24 cellular contexts compared by ENCODE assay signal in genomic region chr1:174656409-174657059, GRCh38.
"Had no signal": no experiment of that assay in that cellular context is flagged by ENCODE, and none has a peak within 500 bp of the region (broad histone marks: within the 10 kb centered on the region; RNA-seq: fewer than 3 reads in every experiment).

No MANE protein-coding gene starts in this region.

- H3K9me3 ChIP-seq: esophagus muscularis mucosa, lower lobe of right lung, mucosa of descending colon had no signal

- H3K27me3 ChIP-seq: esophagus muscularis mucosa, foreskin keratinocyte, gastroesophageal sphincter, heart left ventricle, hepatocyte, left lung had no signal

- H3K27ac ChIP-seq: esophagus muscularis mucosa, foreskin keratinocyte, gastroesophageal sphincter, heart left ventricle, hepatocyte, left lung, lower lobe of right lung had no signal

- H3K79me2 ChIP-seq: hepatocyte had no signal

- H3K4me2 ChIP-seq: hepatocyte had no signal

- H3K4me1 ChIP-seq: gastroesophageal sphincter, left lung, lower lobe of right lung had no signal

- H3K36me3 ChIP-seq: esophagus muscularis mucosa, gastroesophageal sphincter, heart left ventricle, left lung, lower lobe of right lung had no signal

- H2AFZ ChIP-seq: hepatocyte had no signal

- DNase-seq: cortex of kidney; effector CD8-positive, alpha-beta T cell; effector memory CD8-positive, alpha-beta T cell; endodermal cell; heart left ventricle; hypothalamus; immature natural killer cell; islet precursor cell; kidney; kidney glomerular epithelial cell; left colon; left lung; left ventricle myocardium superior; lower lobe of right lung; mesenchymal stem cell; mucosa of descending colon; naive B cell had no signal

- ATAC-seq: effector memory CD8-positive, alpha-beta T cell; foreskin keratinocyte; gastroesophageal sphincter; heart left ventricle; left colon; left lung; left ventricle myocardium superior; lower lobe of right lung; mucosa of descending colon had no signal

- FAIRE-seq: colon, endometrium, frontal cortex, kidney had no signal

- H3K4me3 ChIP-seq: esophagus muscularis mucosa, gastroesophageal sphincter, heart left ventricle, hepatocyte, left lung, lower lobe of right lung, mucosa of descending colon had no signal
